Comparison of ENCODE assay signal across 23 cellular contexts in genomic region chr15:26972636-26973035, GRCh38. TPM values are rescaled to one million over a fixed set of nuclear protein-coding genes. Genes with fewer than 3 reads are reported as not detected.
DNase-seq lines count a peak whose midpoint lies in the region; ATAC-seq and TF ChIP-seq lines count a peak whose summit lies in the region.
"Had no signal": no experiment of that assay in that cellular context is flagged by ENCODE, and none has a peak within 500 bp of the region (broad histone marks: within the 10 kb centered on the region; RNA-seq: fewer than 3 reads in every experiment).

No MANE protein-coding gene starts in this region.

- in situ Hi-C loops in GM23248 (cut with MboI): no loop called here

- peaks cover 23% of the 10 kb centered on the region; the same call in 1 of the 2 replicates for H3K27me3 ChIP-seq in GM23248 (replicated peaks; ENCODE audit: insufficient read depth)
- H3K27me3 ChIP-seq in aorta (ENCODE audit: control insufficient read depth in 1 of 2, insufficient read depth in 2 of 2, low read length in 1 of 2): peaks cover 0 to 3% of the 10 kb centered on the region in 2 donors
- H3K27me3 ChIP-seq: BLaER1 treated with 17β-estradiol and CSF1 and Interleukin-3, amounts not matched to agents 10 nM and 100 nM had no signal

- ATAC-seq in GM21423 (IDR thresholded peaks at IDR 0.05; ENCODE audit: unreplicated experiment): no peak
- no peak for ATAC-seq in aorta (ENCODE audit: low FRiP score)
- ATAC-seq: gastroesophageal sphincter, left colon, psoas muscle, SK-N-SH treated with all-trans-retinoic acid at 6 μM for 48 hours had no signal

- peaks cover 10% of the 10 kb centered on the region for H3K4me1 Mint-ChIP-seq in nephron

- no peak overlapping the region for H3K27ac ChIP-seq in GM23248
- no peak overlapping the region for H3K27ac ChIP-seq in aorta (ENCODE audit: low read depth in 1 of 2, low read length in 2 of 2)
- H3K27ac ChIP-seq: BLaER1 treated with 17β-estradiol and CSF1 and Interleukin-3, amounts not matched to agents 10 nM and 100 nM; gastroesophageal sphincter; psoas muscle; upper lobe of left lung had no signal

- H3K27me3 Mint-ChIP-seq in nephron (ENCODE audit: low read depth): peaks cover 53% of the 10 kb centered on the region

- no peaks in the 10 kb centered on the region for H3K9me3 Mint-ChIP-seq in nephron
- H3K9me3 Mint-ChIP-seq: T-helper 1 cell treated with Interleukin-12 subunit alpha and Interleukin-12 subunit beta and Interleukin-4 antibody, amounts not matched to agents 30 μg/mL and 1 μg/mL, for 36 hours had no signal

- H3K4me2 ChIP-seq in GM23248 (ENCODE audit: unreplicated experiment): no peak overlapping the region
- H3K4me2 ChIP-seq: BLaER1 treated with 17β-estradiol and CSF1 and Interleukin-3, amounts not matched to agents 10 nM and 100 nM had no signal

- H3K27ac Mint-ChIP-seq in nephron: peak overlapping the region in 2 of 3 experiments; percentile 25 to 66
- H3K27ac Mint-ChIP-seq: T-helper 1 cell treated with Interleukin-12 subunit alpha and Interleukin-12 subunit beta and Interleukin-4 antibody, amounts not matched to agents 30 μg/mL and 1 μg/mL, for 36 hours had no signal

- no peaks in the 10 kb centered on the region for H3K9me2 ChIP-seq in GM23248 (ENCODE audit: insufficient read depth)

- no peak for TF ChIP-seq CTCF in nephron (IDR thresholded peaks at IDR 0.05; ENCODE audit: unreplicated experiment in 3 of 3)

- no peaks in the 10 kb centered on the region for H3K9me3 ChIP-seq in GM23248 (ENCODE audit: low read depth)
- H3K9me3 ChIP-seq in aorta (ENCODE audit: control insufficient read depth, low read length): no peaks in the 10 kb centered on the region
- H3K9me3 ChIP-seq: gastroesophageal sphincter, psoas muscle, upper lobe of left lung had no signal

- H3K79me2 ChIP-seq in GM23248 (ENCODE audit: insufficient read depth): no peaks in the 10 kb centered on the region

- intact Hi-C loops in aorta (cut with DNase I): no loop called here

- H3F3A ChIP-seq in GM23248 (ENCODE audit: insufficient read depth): no peaks in the 10 kb centered on the region

- no peaks in the 10 kb centered on the region for H4K20me1 ChIP-seq in GM23248 (ENCODE audit: insufficient read depth)
- H4K20me1 ChIP-seq: BLaER1 treated with 17β-estradiol and CSF1 and Interleukin-3, amounts not matched to agents 10 nM and 100 nM had no signal

- DNase-seq in GM23248 (peak; percentile 15), astrocyte of the hippocampus (ENCODE audit: low read depth, low spot score) (peak; percentile 53), retina (peak; percentile 14), aorta (no peak), GM03348 (ENCODE audit: low spot score) (no peak)
- DNase-seq: activated naive CD4-positive, alpha-beta T cell; DND-41; hippocampal formation; left colon; mammary epithelial cell; NCI-H1694; NCI-H524; psoas muscle; stimulated activated CD4-positive, alpha-beta T cell treated with anti-CD3 and anti-CD28 coated beads, Interleukin-4, amount 100 ng/mL, for 24 hours; upper lobe of left lung had no signal

- H3K9ac ChIP-seq in GM23248: no peak overlapping the region
- H3K9ac ChIP-seq: BLaER1 treated with 17β-estradiol and CSF1 and Interleukin-3, amounts not matched to agents 10 nM and 100 nM had no signal

- H3K4me3 ChIP-seq in GM23248 (no peak overlapping the region), aorta (ENCODE audit: low read length in 2 of 2) (no peak overlapping the region)
- H3K4me3 ChIP-seq: BLaER1 treated with 17β-estradiol and CSF1 and Interleukin-3, amounts not matched to agents 10 nM and 100 nM; gastroesophageal sphincter; psoas muscle; upper lobe of left lung had no signal

- H3K36me3 ChIP-seq in GM23248 (ENCODE audit: low read depth) (no peaks in the 10 kb centered on the region), aorta (ENCODE audit: control insufficient read depth in 1 of 2, insufficient read depth in 2 of 2, low read length in 1 of 2) (no peaks in the 10 kb centered on the region)
- H3K36me3 ChIP-seq: BLaER1 treated with 17β-estradiol and CSF1 and Interleukin-3, amounts not matched to agents 10 nM and 100 nM; gastroesophageal sphincter; upper lobe of left lung had no signal

- no peaks in the 10 kb centered on the region for H3K36me3 Mint-ChIP-seq in nephron (ENCODE audit: low read depth)

- no peak overlapping the region for H2AFZ ChIP-seq in GM23248

- 58 to 64% methylated on average over 2 of the region's 2 CpGs for WGBS in GM23248 (ENCODE audit: low coverage in 1 of 2, low lambda C conversion rate in 2 of 2, missing lambda C conversion rate in 2 of 2), 2 experiments
- WGBS in aorta, 2 donors: 10 to 37% methylated on average over 2 of the region's 2 CpGs

- no peaks in the 10 kb centered on the region for H3K4me1 ChIP-seq in GM23248 (ENCODE audit: insufficient read depth)
- H3K4me1 ChIP-seq in aorta (ENCODE audit: control insufficient read depth in 1 of 2, insufficient read depth in 2 of 2, low read length in 2 of 2): no peaks in the 10 kb centered on the region
- H3K4me1 ChIP-seq: BLaER1 treated with 17β-estradiol and CSF1 and Interleukin-3, amounts not matched to agents 10 nM and 100 nM; psoas muscle had no signal

- H3K4me3 Mint-ChIP-seq in nephron: peak overlapping the region; percentile 81 to 94 (median 93)
- H3K4me3 Mint-ChIP-seq: T-helper 1 cell treated with Interleukin-12 subunit alpha and Interleukin-12 subunit beta and Interleukin-4 antibody, amounts not matched to agents 30 μg/mL and 1 μg/mL, for 36 hours had no signal

RNA-seq across cellular contexts. Expression of gene GABRG3, which starts 1.7 kb away (rescaled TPM):
- total RNA-seq in GM23248 (2014; rRNA removed; shearing (Covaris generic)): not detected in 2 replicates
- not detected in 2 replicates for polyA plus RNA-seq in GM23248 (2016; fragmentation: Nextera tagmentation; extraction: Ambion mirVana)
- total RNA-seq in aorta: not detected
- not detected for polyA plus RNA-seq in aorta
- total RNA-seq: chondrocyte, fibroblast of lung, left colon, mammary epithelial cell, psoas muscle, upper lobe of left lung had no signal
- polyA plus RNA-seq: fibroblast of lung, mammary epithelial cell, psoas muscle had no signal

Comparison
In these comparisons a context has a peak if more than half of its experiments do, and no peak if none do; other contexts are left out.
1. DNase-seq: peak in GM23248 (single experiment), astrocyte of the hippocampus (single experiment) and retina (single experiment); none in aorta (0 of 2) and GM03348 (single experiment).